In genomic region chr19:12938536-12939291, GRCh38 we compare ENCODE assay signal across 1 cellular context.
A peak's percentile ranks its signal among the peaks of the same experiment; 100 is the strongest.
TF ChIP-seq lines count a peak whose summit lies in the region.

TSS of gene CALR (plus strand) at chr19:12938609. CDS start at chr19:12938680, 71 bp downstream.

TF ChIP-seq in K562, 482 proteins besides CTCF, POLR2A, EP300 and RAD21 (continued from another document and continues in another):
- TF ChIP-seq IRF1 (CRISPR knock-in tag; IDR thresholded peaks at IDR 0.05; ENCODE audit: borderline replicate concordance): 0 out of 2 replicates have a peak, but pooled peaks have one; percentile 58
- TF ChIP-seq EP400 (IDR thresholded peaks at IDR 0.05): peak; percentile 90
- peak; percentile 86 for TF ChIP-seq CHD1 (IDR thresholded peaks at IDR 0.05; ENCODE audit: low read length)
- TF ChIP-seq NFATC3 (IDR thresholded peaks at IDR 0.05): no peak
- peak; percentile 92 for TF ChIP-seq NELFE (IDR thresholded peaks at IDR 0.05; ENCODE audit: insufficient read depth, insufficient read length)
- TF ChIP-seq MYC (IDR thresholded peaks at IDR 0.05; ENCODE audit: low read depth, low read length): no peak; the same call in none of the 2 replicates
- TF ChIP-seq MYC (CRISPR knock-in tag; IDR thresholded peaks at IDR 0.05; ENCODE audit: borderline replicate concordance, low read depth): no peak; the same call in 1 of the 2 replicates
- no peak for TF ChIP-seq HIVEP1 (CRISPR knock-in tag; IDR thresholded peaks at IDR 0.05)
- no peak for TF ChIP-seq ZNF347 (CRISPR knock-in tag; IDR thresholded peaks at IDR 0.05; ENCODE audit: low read depth)
- TF ChIP-seq SIN3A (IDR thresholded peaks at IDR 0.05; ENCODE audit: borderline replicate concordance in 2 of 2, control insufficient read depth in 1 of 2, low read depth in 2 of 2, low read length in 2 of 2): peak; percentile 94 to 96
- TF ChIP-seq RERE (CRISPR knock-in tag; IDR thresholded peaks at IDR 0.05; ENCODE audit: borderline replicate concordance): 0 out of 2 replicates have a peak, but pooled peaks have one; percentile 83
- TF ChIP-seq ID3 (CRISPR knock-in tag; IDR thresholded peaks at IDR 0.05): no peak
- peak; percentile 66; the same call in 1 of the 2 replicates for TF ChIP-seq ID3 (tag; IDR thresholded peaks at IDR 0.05)
- peak; percentile 84 for TF ChIP-seq TAF1 (IDR thresholded peaks at IDR 0.05; ENCODE audit: control insufficient read depth, extremely low read depth, insufficient read depth, low read length, severe bottlenecking)
- TF ChIP-seq ZFP36 (IDR thresholded peaks at IDR 0.05; ENCODE audit: low read depth, low read length, partially characterized antibody): peak; percentile 80
- TF ChIP-seq U2AF1 (optimal IDR thresholded peaks at IDR 0.05; ENCODE audit: low read depth, low read length): peak; percentile 64
- TF ChIP-seq ESRRA (IDR thresholded peaks at IDR 0.05; ENCODE audit: borderline replicate concordance, low read depth): no peak
- TF ChIP-seq GABPB2 (CRISPR knock-in tag; conservative IDR thresholded peaks at IDR 0.05): no peak
- no peak for TF ChIP-seq FOXO4 (CRISPR knock-in tag; IDR thresholded peaks at IDR 0.05)
- no peak for TF ChIP-seq FOSL1 (tag; conservative IDR thresholded peaks at IDR 0.05)
- TF ChIP-seq NFXL1 (CRISPR knock-in tag; IDR thresholded peaks at IDR 0.05): no peak
- peak in 1 of 2 experiments; percentile 67; a peak in 1 of 4 replicates for TF ChIP-seq ZMIZ1 (IDR thresholded peaks at IDR 0.05; ENCODE audit: low read depth in 2 of 2, low read length in 2 of 2)
- peak; percentile 78 for TF ChIP-seq SIN3B (IDR thresholded peaks at IDR 0.05; ENCODE audit: low read depth)
- TF ChIP-seq ATF3 (IDR thresholded peaks at IDR 0.05): no peak
- TF ChIP-seq ATF3 (CRISPR knock-in tag; conservative IDR thresholded peaks at IDR 0.05): peak; percentile 63
- TF ChIP-seq MAFG (tag; conservative IDR thresholded peaks at IDR 0.05): no peak
- TF ChIP-seq ZNF511 (CRISPR knock-in tag; IDR thresholded peaks at IDR 0.05): peak; percentile 84; the same call in 1 of the 2 replicates
- TF ChIP-seq MAX (CRISPR knock-in tag; IDR thresholded peaks at IDR 0.05): peak; percentile 60
- TF ChIP-seq ATF6 (CRISPR knock-in tag; IDR thresholded peaks at IDR 0.05): 0 out of 2 replicates have a peak, but pooled peaks have one; percentile 22
- TF ChIP-seq ATF1 (CRISPR knock-in tag; IDR thresholded peaks at IDR 0.05): 0 out of 2 replicates have a peak, but pooled peaks have one; percentile 21
- TF ChIP-seq ATF1 (tag; IDR thresholded peaks at IDR 0.05): peak; percentile 84
- TF ChIP-seq PBX2 (CRISPR knock-in tag; IDR thresholded peaks at IDR 0.05; ENCODE audit: low read depth): 0 out of 2 replicates have a peak, but pooled peaks have one; percentile 9
- no peak for TF ChIP-seq PBX2 (tag; conservative IDR thresholded peaks at IDR 0.05; ENCODE audit: low read depth)
